In genomic region chr1:183632087-183632486, GRCh38 we compare ENCODE assay signal across 13 cellular contexts. TPM values are rescaled to one million over a fixed set of nuclear protein-coding genes. Genes with fewer than 3 reads are reported as not detected.
DNase-seq lines count a peak whose midpoint lies in the region; TF ChIP-seq lines count a peak whose summit lies in the region.
"Had no signal": no experiment of that assay in that cellular context is flagged by ENCODE, and none has a peak within 500 bp of the region (broad histone marks: within the 10 kb centered on the region; RNA-seq: fewer than 3 reads in every experiment).

No MANE protein-coding gene starts in this region.

- DNase-seq in Caco-2 (no peak), cardiac fibroblast (ENCODE audit: low read depth in 2 of 2) (peak; percentile 86 to 91), ecto neural progenitor cell (ENCODE audit: low spot score) (no peak), ovary (no peak), GM10266 (ENCODE audit: extremely low spot score) (no peak)
- DNase-seq in stimulated activated CD4-positive, alpha-beta T cell treated with anti-CD3 and anti-CD28 coated beads, Interleukin-2, amount 100 ng/mL, for 48 hours, result no peak
- DNase-seq: activated CD4-positive, alpha-beta T cell treated with anti-CD3 and anti-CD28 coated beads for 48 hours; NCI-H2029 had no signal

- no peak overlapping the region for H3K4me3 ChIP-seq in Caco-2 (ENCODE audit: low read depth, low read length)
- H3K4me3 ChIP-seq in Loucy (ENCODE audit: low read length, poor library complexity, severe bottlenecking), result peak overlapping the region; percentile 84
- peak overlapping the region in 1 of 2 donors; percentile 74 for H3K4me3 ChIP-seq in cardiac fibroblast (replicated peaks in 1 of 2; ENCODE audit: low read depth in 2 of 2, low read length in 2 of 2)
- H3K4me3 ChIP-seq in neutrophil (ENCODE audit: low read depth in 1 of 2, low read length in 1 of 2), result peak overlapping the region; percentile 71 to 77
- no peak overlapping the region for H3K4me3 ChIP-seq in ovary

- no peaks in the 10 kb centered on the region for H3K9me2 ChIP-seq in Loucy (replicated peaks; ENCODE audit: low read depth, low read length)

- H3K4me1 Mint-ChIP-seq in Caco-2 (ENCODE audit: low read depth, unreplicated experiment), result peaks cover 19% of the 10 kb centered on the region

- no peaks in the 10 kb centered on the region; the same call in 1 of the 2 replicates for H3K36me3 ChIP-seq in Caco-2 (ENCODE audit: control insufficient read depth, insufficient read depth, low read length)
- peaks cover 35% of the 10 kb centered on the region for H3K36me3 ChIP-seq in Loucy (ENCODE audit: insufficient read depth, low read length)
- H3K36me3 ChIP-seq in neutrophil, result peaks cover 58% of the 10 kb centered on the region
- H3K36me3 ChIP-seq in ovary, result no peaks in the 10 kb centered on the region

- H3K4me1 ChIP-seq in Caco-2 (peaks cover 18% of the 10 kb centered on the region), Loucy (ENCODE audit: insufficient read depth, low read length, poor library complexity, severe bottlenecking) (peaks cover 63% of the 10 kb centered on the region), neutrophil (ENCODE audit: control insufficient read depth in 1 of 2, insufficient read depth in 1 of 2, low read depth in 1 of 2, low read length in 1 of 2) (peaks cover 70 to 77% of the 10 kb centered on the region in 2 experiments), ovary (ENCODE audit: insufficient read depth) (peaks cover 8% of the 10 kb centered on the region)

- 16 to 32% (median 29%) methylated on average over 2 of the region's 2 CpGs for WGBS in ovary, 3 donors

- H3K27me3 ChIP-seq in Caco-2 (replicated peaks; ENCODE audit: control insufficient read depth, insufficient read depth, low read length), result no peaks in the 10 kb centered on the region
- H3K27me3 ChIP-seq in Loucy (ENCODE audit: insufficient read depth, low read length, poor library complexity, severe bottlenecking), result peaks cover 8% of the 10 kb centered on the region
- no peaks in the 10 kb centered on the region for H3K27me3 ChIP-seq in neutrophil
- H3K27me3 ChIP-seq in ovary, result no peaks in the 10 kb centered on the region

- no peak overlapping the region for H2AFZ ChIP-seq in Loucy (ENCODE audit: low read length)

- no peaks in the 10 kb centered on the region for H3K9me3 ChIP-seq in Caco-2
- no peaks in the 10 kb centered on the region for H3K9me3 ChIP-seq in Loucy (ENCODE audit: insufficient read depth, low read depth, low read length)
- H3K9me3 ChIP-seq in neutrophil, result no peaks in the 10 kb centered on the region
- H3K9me3 ChIP-seq in ovary, result no peaks in the 10 kb centered on the region

- no peaks in the 10 kb centered on the region for H3K9me3 Mint-ChIP-seq in Caco-2 (ENCODE audit: unreplicated experiment)

- intact Hi-C loops in Caco-2 (cut with micrococcal nuclease; ENCODE audit: unreplicated experiment) (loop anchor here (10.0 kb wide), 1 partner anchor 423 kb away; the partner anchor contains the start of gene TSEN15), ovary (cut with DNase I) (no loop called here)

- CTCF ChIA-PET in Caco-2 (lab: Charles Lee), result interaction anchor here (1.0 to 1.1 kb wide), 2 partner anchors 53 to 284 kb away, joined by 3 to 5 read pairs; no protein-coding TSS in a partner anchor

- H3K4me3 Mint-ChIP-seq in Caco-2 (ENCODE audit: unreplicated experiment), result peak overlapping the region; percentile 36

- H3K4me2 ChIP-seq in Loucy (ENCODE audit: low read depth, low read length, poor library complexity, severe bottlenecking), result peak overlapping the region; percentile 80

- BruUV-seq in Caco-2 (replicated peaks; lab: Mats Ljungman, UMichigan), result no TSS peak

- POLR2A ChIA-PET in Caco-2 (lab: Charles Lee), result no interaction called here

- H3K27ac Mint-ChIP-seq in Caco-2 (ENCODE audit: unreplicated experiment), result no peak overlapping the region
- H3K27ac Mint-ChIP-seq: progenitor cell of endocrine pancreas had no signal

- no peak for TF ChIP-seq POLR2A in ovary (IDR thresholded peaks at IDR 0.05)

- TF ChIP-seq EP300 in ovary (IDR thresholded peaks at IDR 0.05), result no peak

- peaks cover 63% of the 10 kb centered on the region for H4K20me1 ChIP-seq in Loucy (ENCODE audit: insufficient read depth, low read length, poor library complexity, severe bottlenecking)

- H3K27ac ChIP-seq in neutrophil (peak overlapping the region; percentile 98), ovary (no peak overlapping the region)

- peaks cover 8% of the 10 kb centered on the region for H3F3A ChIP-seq in Loucy (ENCODE audit: low read depth)

- no peaks in the 10 kb centered on the region for H3K27me3 Mint-ChIP-seq in Caco-2 (ENCODE audit: insufficient read depth, unreplicated experiment)

- TF ChIP-seq CTCF in Caco-2 (IDR thresholded peaks at IDR 0.05; ENCODE audit: insufficient read depth in 1 of 2, low read depth in 1 of 2, low read length in 1 of 2, severe bottlenecking in 1 of 2, unreplicated experiment in 1 of 2), result no peak
- no peak for TF ChIP-seq CTCF in Loucy (conservative IDR thresholded peaks at IDR 0.05; ENCODE audit: low read length)
- no peak for TF ChIP-seq CTCF in cardiac fibroblast (IDR thresholded peaks at IDR 0.05; ENCODE audit: low read depth, low read length)
- no peak for TF ChIP-seq CTCF in neutrophil (IDR thresholded peaks at IDR 0.05)
- no peak for TF ChIP-seq CTCF in ovary (IDR thresholded peaks at IDR 0.05)
- TF ChIP-seq CTCF in GM10266 (IDR thresholded peaks at IDR 0.05; ENCODE audit: control insufficient read depth, insufficient read depth, low read depth, missing control alignments), result no peak

- H3K79me2 ChIP-seq in Loucy (ENCODE audit: insufficient read depth, low read length), result peaks cover 78% of the 10 kb centered on the region

- H3K9ac ChIP-seq in Loucy (ENCODE audit: low read depth, low read length, poor library complexity, severe bottlenecking), result peak overlapping the region; percentile 98

- peaks cover 50% of the 10 kb centered on the region for H3K36me3 Mint-ChIP-seq in Caco-2 (ENCODE audit: insufficient read depth, unreplicated experiment)

RNA-seq across cellular contexts. Expression of gene ARPC5, which starts 3.5 kb away (rescaled TPM):
- 123 and 135 TPM in 2 replicates for total RNA-seq in Caco-2 (2022)
- 10 to 100 TPM; 41.8 to 84.6 (median 61.4) TPM for total RNA-seq in ovary
- polyA plus RNA-seq in ovary, result 100 to 1,000 TPM in 1 of 2 donors, 10 to 100 TPM in 1; 64.1 to 104 TPM

RNA-seq across cellular contexts. Expression of gene APOBEC4, which starts 21.0 kb away (rescaled TPM):
- total RNA-seq in Caco-2 (2022) (not detected in 2 replicates), ovary (1 to 10 TPM in 1 of 7 donors, under 1 TPM in 3, not detected in 3; 0.12 to 2.0 (median 0.46) TPM)
- not detected for polyA plus RNA-seq in ovary
- total RNA-seq: progenitor cell of endocrine pancreas, urinary bladder had no signal
- polyA plus RNA-seq: esophagus, urinary bladder had no signal

RNA-seq across cellular contexts. Expression of gene NCF2, which starts 41.8 kb away (rescaled TPM):
- total RNA-seq in Caco-2 (2022), result 0.58 TPM in 1 of 2 replicates, not detected in the other
- 10 to 100 TPM in 1 of 7 donors, 1 to 10 TPM in 6; 1.9 to 11.7 (median 3.2) TPM for total RNA-seq in ovary
- 10 to 100 TPM in 1 of 2 donors, 1 to 10 TPM in 1; 2.5 to 15.9 TPM for polyA plus RNA-seq in ovary

Comparison
In these comparisons a context has a peak if more than half of its experiments do, and no peak if none do; other contexts are left out.
1. DNase-seq: peak in cardiac fibroblast (2 of 2); none in Caco-2 (0 of 2), ecto neural progenitor cell (single experiment), stimulated activated CD4-positive, alpha-beta T cell treated with anti-CD3 and anti-CD28 coated beads, Interleukin-2, amount 100 ng/mL, for 48 hours (0 of 2), ovary (0 of 5) and GM10266 (single experiment).
2. H3K4me3 ChIP-seq: peak in Loucy (single experiment) and neutrophil (2 of 2); none in Caco-2 (single experiment) and ovary (single experiment).